ENCODE assay signal across 8 cellular contexts in the genomic region with DNA sequence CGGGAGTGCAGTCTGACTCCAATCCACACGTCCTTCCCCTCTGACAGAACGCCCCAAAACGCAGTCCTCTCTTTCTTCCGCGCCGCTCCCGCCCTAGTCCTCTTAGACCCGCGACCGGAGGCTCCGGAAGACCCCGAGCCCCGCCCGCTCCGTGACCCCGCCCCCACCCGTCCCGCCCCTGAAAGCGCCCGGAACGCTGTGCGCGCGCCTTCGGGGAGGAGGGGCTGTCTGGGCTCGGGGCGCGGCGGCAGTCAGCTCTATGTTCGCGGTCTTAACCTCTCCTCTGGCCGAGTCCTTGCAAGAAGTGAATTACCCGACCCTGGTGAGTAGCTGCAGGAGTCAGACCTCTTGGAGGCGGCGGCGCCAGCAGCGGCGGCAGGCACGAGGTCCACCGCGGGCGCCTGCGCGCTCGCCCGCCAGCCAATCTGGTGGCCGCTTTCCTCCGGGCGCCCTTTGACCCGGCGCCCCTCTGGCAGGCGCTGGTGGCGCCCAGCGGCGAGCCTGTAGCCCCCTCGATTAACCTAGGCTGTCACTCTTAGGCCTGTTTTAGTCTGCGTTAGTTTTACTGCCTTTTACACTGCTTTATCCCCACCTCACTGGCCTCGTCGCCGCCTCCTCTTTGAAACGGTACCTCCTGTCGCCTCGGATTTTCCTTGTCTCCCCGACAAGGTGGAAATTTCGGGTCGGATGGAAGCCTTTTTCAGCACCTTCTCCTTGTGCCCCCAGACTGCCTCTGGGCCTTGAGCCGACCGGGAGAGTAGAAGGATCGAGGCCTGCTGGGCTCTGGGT. TPM values are rescaled to one million over a fixed set of nuclear protein-coding genes. Genes with fewer than 3 reads are reported as not detected.
DNase-seq lines count a peak whose midpoint lies in the region; ATAC-seq and TF ChIP-seq lines count a peak whose summit lies in the region.

A gene with protein sequence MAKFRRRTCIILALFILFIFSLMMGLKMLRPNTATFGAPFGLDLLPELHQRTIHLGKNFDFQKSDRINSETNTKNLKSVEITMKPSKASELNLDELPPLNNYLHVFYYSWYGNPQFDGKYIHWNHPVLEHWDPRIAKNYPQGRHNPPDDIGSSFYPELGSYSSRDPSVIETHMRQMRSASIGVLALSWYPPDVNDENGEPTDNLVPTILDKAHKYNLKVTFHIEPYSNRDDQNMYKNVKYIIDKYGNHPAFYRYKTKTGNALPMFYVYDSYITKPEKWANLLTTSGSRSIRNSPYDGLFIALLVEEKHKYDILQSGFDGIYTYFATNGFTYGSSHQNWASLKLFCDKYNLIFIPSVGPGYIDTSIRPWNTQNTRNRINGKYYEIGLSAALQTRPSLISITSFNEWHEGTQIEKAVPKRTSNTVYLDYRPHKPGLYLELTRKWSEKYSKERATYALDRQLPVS (plus strand): TSS at position 219 of the 789 bp plus-strand sequence. CDS start 8,905 bp downstream, outside the sequence.

- ATAC-seq in GM19395 (IDR thresholded peaks at IDR 0.05; ENCODE audit: unreplicated experiment), result peak; percentile 73
- ATAC-seq in HG03558 (IDR thresholded peaks at IDR 0.05; ENCODE audit: extremely low read depth, unreplicated experiment), result peak; percentile 55
- peak; percentile 87 to 95 (median 89) for ATAC-seq in right lobe of liver

- H3K4me1 Mint-ChIP-seq in CD14-positive monocyte, result peaks cover 46% of the 10 kb centered on the region

- peak within 1 kb of the TSS; percentile 91 to 97 (median 95) for H3K27ac Mint-ChIP-seq in CD14-positive monocyte

- H3K36me3 ChIP-seq in right lobe of liver, result no peaks in the 10 kb centered on the region

- H3K4me3 ChIP-seq in right lobe of liver, result peak within 1 kb of the TSS; percentile 65 to 75 (median 70)

- H3K27me3 Mint-ChIP-seq in CD14-positive monocyte (ENCODE audit: low read depth in 3 of 3), result peaks cover 0 to 2% (median 0%) of the 10 kb centered on the region in 3 donors

- peaks cover 0 to 3% (median 0%) of the 10 kb centered on the region in 7 donors for H3K9me3 Mint-ChIP-seq in CD14-positive monocyte

- H3K36me3 Mint-ChIP-seq in CD14-positive monocyte, result no peaks in the 10 kb centered on the region

- peak; percentile 54 for TF ChIP-seq POLR2A in right lobe of liver (IDR thresholded peaks at IDR 0.05)

- DNase-seq in CD14-positive monocyte (ENCODE audit: low spot score) (peak; percentile 79), NCI-H748 (lab: John Stamatoyannopoulos, UW; ENCODE audit: unreplicated experiment) (peak; percentile 99), dermis blood vessel endothelial cell (peak; percentile 84), right lobe of liver (peak; percentile 80 to 91 (median 87))
- DNase-seq in activated CD4-positive, alpha-beta T cell treated with anti-CD3 and anti-CD28 coated beads, Interleukin-2, amount 50 U/mL, for 4 hours, result peak; percentile 66 to 70
- DNase-seq in stimulated activated CD4-positive, alpha-beta T cell treated with anti-CD3 and anti-CD28 coated beads, Interleukin-4, amount 100 ng/mL, for 24 hours, result peak; percentile 79

- H3K4me3 Mint-ChIP-seq in CD14-positive monocyte, result peak within 1 kb of the TSS; percentile 87 to 98

- peak within 1 kb of the TSS; percentile 82 to 93 (median 90) for H3K27ac ChIP-seq in right lobe of liver

- WGBS in right lobe of liver (ENCODE audit: insufficient coverage, low coverage, low lambda C conversion rate, missing lambda C conversion rate), result under 1% methylated on average over 20 of the region's 70 CpGs

- intact Hi-C loops in CD14-positive monocyte (cut with micrococcal nuclease) (no loop called here), right lobe of liver (cut with DNase I) (no loop called here)

- no peaks in the 10 kb centered on the region for H3K27me3 ChIP-seq in right lobe of liver

- peaks cover 0 to 16% (median 9%) of the 10 kb centered on the region in 4 donors for H3K4me1 ChIP-seq in right lobe of liver

- TF ChIP-seq CTCF in CD14-positive monocyte (IDR thresholded peaks at IDR 0.05) (no peak), right lobe of liver (IDR thresholded peaks at IDR 0.05) (no peak)

- no peaks in the 10 kb centered on the region for H3K9me3 ChIP-seq in right lobe of liver

RNA-seq across cellular contexts. Expression of the gene that starts here (rescaled TPM):
- 1 to 10 TPM; 4.8 to 8.1 TPM for polyA plus RNA-seq in CD14-positive monocyte
- total RNA-seq in dermis blood vessel endothelial cell, result 8.8 and 14.8 TPM in 2 replicates
- total RNA-seq in right lobe of liver, result 10 to 100 TPM; 12.5 to 32.7 (median 22.1) TPM

Comparison
In these comparisons a context has a peak if more than half of its experiments do, and no peak if none do; other contexts are left out.
1. Peak in every context shown above with its lines: DNase-seq, ATAC-seq, H3K4me3 ChIP-seq and H3K27ac ChIP-seq.